23 cellular contexts compared by ENCODE assay signal in the genomic region with DNA sequence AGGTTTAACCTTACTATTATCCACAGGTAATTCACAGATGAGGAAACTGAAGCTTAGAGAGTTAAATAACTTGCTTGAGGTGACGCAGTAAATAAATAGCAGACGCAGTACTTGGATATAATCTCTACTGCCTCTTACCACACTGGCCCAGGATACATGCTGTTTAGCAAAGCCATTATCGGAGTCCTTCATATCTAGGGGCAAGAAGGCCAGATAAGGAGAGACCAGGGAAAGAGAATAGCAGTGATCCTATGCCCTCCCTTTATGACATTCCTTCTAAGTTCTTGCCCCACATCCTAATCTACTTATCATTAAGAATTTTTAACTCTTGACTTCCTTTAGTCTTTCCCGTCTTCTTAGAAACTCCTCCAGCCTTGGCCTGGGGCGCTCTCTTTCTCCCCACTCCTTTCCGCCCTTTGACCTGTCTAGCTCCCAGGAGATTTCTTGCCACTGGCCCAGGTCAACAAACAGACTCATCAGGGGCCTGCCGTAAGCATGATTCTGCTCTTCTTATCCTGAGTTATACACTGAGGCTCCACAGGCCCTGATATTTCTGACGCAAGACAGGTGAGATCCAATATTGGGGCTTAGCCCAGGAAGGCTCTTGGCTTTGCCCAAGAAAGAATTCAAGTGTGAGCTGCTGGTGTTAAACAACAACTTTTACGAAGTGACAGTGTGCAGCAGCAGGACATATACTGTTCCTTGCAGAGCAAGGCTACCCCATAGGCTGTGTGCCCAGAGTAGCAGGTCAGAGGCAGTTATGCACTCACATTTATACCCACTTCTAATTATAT. TPM values are rescaled to one million over a fixed set of nuclear protein-coding genes. Genes with fewer than 3 reads are reported as not detected.
DNase-seq lines count a peak whose midpoint lies in the region; ATAC-seq and TF ChIP-seq lines count a peak whose summit lies in the region.
"Had no signal": no experiment of that assay in that cellular context is flagged by ENCODE, and none has a peak within 500 bp of the region (broad histone marks: within the 10 kb centered on the region; RNA-seq: fewer than 3 reads in every experiment).

No MANE protein-coding gene starts in this region.

- H3K4me1 ChIP-seq in Caco-2 (peaks cover 40% of the 10 kb centered on the region), lower lobe of right lung (peaks cover 5% of the 10 kb centered on the region), colonic mucosa (no peaks in the 10 kb centered on the region)
- H3K4me1 ChIP-seq: body of pancreas, Peyer's patch, psoas muscle had no signal

- peak overlapping the region; percentile 87 for H3K27ac Mint-ChIP-seq in T-helper 2 cell treated with Interferon-gamma antibody and Interleukin-4, amounts not matched to agents 5 μg/mL and 100 μg/mL, for 36 hours
- peak overlapping the region; percentile 38 for H3K27ac Mint-ChIP-seq in Caco-2 (ENCODE audit: unreplicated experiment)
- H3K27ac Mint-ChIP-seq: immature natural killer cell; stimulated activated effector memory CD8-positive, alpha-beta T cell treated with anti-CD3 and anti-CD28 coated beads, Interleukin-12 subunit alpha, Interleukin-12 subunit beta, amount 100 ng/mL, for 72 hours had no signal

- no peaks in the 10 kb centered on the region for H3K27me3 Mint-ChIP-seq in T-helper 2 cell treated with Interferon-gamma antibody and Interleukin-4, amounts not matched to agents 5 μg/mL and 100 μg/mL, for 36 hours (ENCODE audit: low read depth)
- no peaks in the 10 kb centered on the region for H3K27me3 Mint-ChIP-seq in Caco-2 (ENCODE audit: insufficient read depth, unreplicated experiment)

- H3K9me3 Mint-ChIP-seq in T-helper 2 cell treated with Interferon-gamma antibody and Interleukin-4, amounts not matched to agents 5 μg/mL and 100 μg/mL, for 36 hours, result peaks cover 18% of the 10 kb centered on the region
- peaks cover 9% of the 10 kb centered on the region for H3K9me3 Mint-ChIP-seq in Caco-2 (ENCODE audit: unreplicated experiment)
- H3K9me3 Mint-ChIP-seq: immature natural killer cell; stimulated activated effector memory CD8-positive, alpha-beta T cell treated with anti-CD3 and anti-CD28 coated beads, Interleukin-12 subunit alpha, Interleukin-12 subunit beta, amount 100 ng/mL, for 72 hours had no signal

- peak; percentile 2 for DNase-seq in T-helper 2 cell treated with Interferon-gamma antibody and Interleukin-4, amounts not matched to agents 5 μg/mL and 100 μg/mL, for 36 hours (ENCODE audit: low spot score)
- DNase-seq in T-helper 2 cell, result no peak
- DNase-seq in Caco-2, result peak; percentile 86 to 93
- DNase-seq in lower lobe of right lung, result no peak
- DNase-seq in colonic mucosa, result no peak
- no peak for DNase-seq in Kasumi-1 (lab: John Stamatoyannopoulos, UW)
- DNase-seq: 8988T, activated gamma-delta T cell treated with Interleukin-2 at 50 U/mL for 16 hours, body of pancreas, cortex of kidney, DMS79 treated with DMSO at 0.1 percent for 48 hours, immature natural killer cell, NCI-H774, Peyer's patch, psoas muscle, SK-N-SH had no signal

- POLR2A ChIA-PET in Caco-2 (lab: Charles Lee), result no interaction called here

- H3K9me3 ChIP-seq in Caco-2, result no peaks in the 10 kb centered on the region
- peaks cover 9% of the 10 kb centered on the region for H3K9me3 ChIP-seq in KOPT-K1 (ENCODE audit: insufficient read depth, low read length, poor library complexity, severe bottlenecking)
- no peaks in the 10 kb centered on the region for H3K9me3 ChIP-seq in lower lobe of right lung
- H3K9me3 ChIP-seq in colonic mucosa, result no peaks in the 10 kb centered on the region
- H3K9me3 ChIP-seq: body of pancreas, Peyer's patch, psoas muscle, SK-N-SH had no signal

- H3K36me3 Mint-ChIP-seq in T-helper 2 cell treated with Interferon-gamma antibody and Interleukin-4, amounts not matched to agents 5 μg/mL and 100 μg/mL, for 36 hours (ENCODE audit: low read depth), result peaks cover 29% of the 10 kb centered on the region
- no peaks in the 10 kb centered on the region for H3K36me3 Mint-ChIP-seq in Caco-2 (ENCODE audit: insufficient read depth, unreplicated experiment)
- H3K36me3 Mint-ChIP-seq: stimulated activated effector memory CD8-positive, alpha-beta T cell treated with anti-CD3 and anti-CD28 coated beads, Interleukin-12 subunit alpha, Interleukin-12 subunit beta, amount 100 ng/mL, for 72 hours had no signal

- H3K36me3 ChIP-seq in Caco-2 (ENCODE audit: control insufficient read depth, insufficient read depth, low read length) (no peaks in the 10 kb centered on the region), KOPT-K1 (ENCODE audit: insufficient read depth, low read length) (no peaks in the 10 kb centered on the region), lower lobe of right lung (no peaks in the 10 kb centered on the region), colonic mucosa (no peaks in the 10 kb centered on the region)
- H3K36me3 ChIP-seq: Peyer's patch had no signal

- peak overlapping the region; percentile 42 for H3K4me3 Mint-ChIP-seq in T-helper 2 cell treated with Interferon-gamma antibody and Interleukin-4, amounts not matched to agents 5 μg/mL and 100 μg/mL, for 36 hours
- H3K4me3 Mint-ChIP-seq in Caco-2 (ENCODE audit: unreplicated experiment), result peak overlapping the region; percentile 28
- H3K4me3 Mint-ChIP-seq: immature natural killer cell; stimulated activated effector memory CD8-positive, alpha-beta T cell treated with anti-CD3 and anti-CD28 coated beads, Interleukin-12 subunit alpha, Interleukin-12 subunit beta, amount 100 ng/mL, for 72 hours had no signal

- intact Hi-C loops in Caco-2 (cut with micrococcal nuclease; ENCODE audit: unreplicated experiment) (loop anchor here (1.0 to 2.0 kb wide), 4 partner anchors 16 to 40 kb away; no protein-coding TSS in a partner anchor), lower lobe of right lung (cut with DNase I) (no loop called here), colonic mucosa (cut with DNase I) (no loop called here)

- peaks cover 57% of the 10 kb centered on the region for H3K4me1 Mint-ChIP-seq in T-helper 2 cell treated with Interferon-gamma antibody and Interleukin-4, amounts not matched to agents 5 μg/mL and 100 μg/mL, for 36 hours (ENCODE audit: low read depth)
- H3K4me1 Mint-ChIP-seq in Caco-2 (ENCODE audit: low read depth, unreplicated experiment), result peaks cover 23% of the 10 kb centered on the region

- peak; percentile 42 to 45 for ATAC-seq in lower lobe of right lung
- ATAC-seq in HG03457 (IDR thresholded peaks at IDR 0.05; ENCODE audit: unreplicated experiment), result no peak
- ATAC-seq: body of pancreas; HepG2; psoas muscle; stimulated activated effector memory CD8-positive, alpha-beta T cell treated with anti-CD3 and anti-CD28 coated beads, Interleukin-12 subunit alpha, Interleukin-12 subunit beta, amount 100 ng/mL, for 72 hours had no signal

- H3K9ac ChIP-seq in colonic mucosa (ENCODE audit: low read depth in 2 of 2, low read length in 2 of 2), result no peak overlapping the region
- H3K9ac ChIP-seq: SK-N-SH had no signal

- no peaks in the 10 kb centered on the region for H3K27me3 ChIP-seq in Caco-2 (replicated peaks; ENCODE audit: control insufficient read depth, insufficient read depth, low read length)
- H3K27me3 ChIP-seq in lower lobe of right lung (ENCODE audit: low read depth), result no peaks in the 10 kb centered on the region
- H3K27me3 ChIP-seq in colonic mucosa, result no peaks in the 10 kb centered on the region
- H3K27me3 ChIP-seq: body of pancreas, Peyer's patch had no signal

- TF ChIP-seq CTCF in Caco-2 (IDR thresholded peaks at IDR 0.05; ENCODE audit: insufficient read depth in 1 of 2, low read depth in 1 of 2, low read length in 1 of 2, severe bottlenecking in 1 of 2, unreplicated experiment in 1 of 2) (no peak), lower lobe of right lung (IDR thresholded peaks at IDR 0.05) (no peak), colonic mucosa (IDR thresholded peaks at IDR 0.05) (no peak)

- H3K4me3 ChIP-seq in Caco-2 (ENCODE audit: low read depth, low read length) (no peak overlapping the region), lower lobe of right lung (no peak overlapping the region), colonic mucosa (no peak overlapping the region)
- H3K4me3 ChIP-seq: body of pancreas, Peyer's patch, psoas muscle had no signal

- CTCF ChIA-PET in Caco-2 (lab: Charles Lee), result interaction anchor here (0.6 kb wide), 2 partner anchors 16 to 545 kb away, joined by 3 read pairs; no protein-coding TSS in a partner anchor

- H3K27ac ChIP-seq in KOPT-K1 (ENCODE audit: low read depth, low read length, poor library complexity, severe bottlenecking) (peak overlapping the region; percentile 45), lower lobe of right lung (peak overlapping the region; percentile 16), colonic mucosa (no peak overlapping the region)
- H3K27ac ChIP-seq: body of pancreas, C4-2B, psoas muscle had no signal

- no TSS peak for BruUV-seq in Caco-2 (replicated peaks; lab: Mats Ljungman, UMichigan)

RNA-seq across cellular contexts. Expression of a gene that starts 11.5 kb away (rescaled TPM):
- total RNA-seq in Caco-2 (2022), result not detected in 2 replicates
- total RNA-seq in lower lobe of right lung, result 1.4 TPM
- total RNA-seq in colonic mucosa, result 1 to 10 TPM in 1 of 2 donors, under 1 TPM in 1; 0.69 to 1.2 TPM
- total RNA-seq: body of pancreas, epithelial cell of proximal tubule, HepG2, lung microvascular endothelial cell had no signal

RNA-seq across cellular contexts. Expression of a gene that starts 53.3 kb away (rescaled TPM):
- not detected in 2 replicates for total RNA-seq in Caco-2 (2022)
- 26.3 TPM for total RNA-seq in lower lobe of right lung
- total RNA-seq in colonic mucosa, result 1 to 10 TPM; 4.9 to 9.2 TPM
- total RNA-seq: epithelial cell of proximal tubule, HepG2, lung microvascular endothelial cell had no signal

Comparison
In these comparisons a context has a peak if more than half of its experiments do, and no peak if none do; other contexts are left out.
1. DNase-seq: peak in T-helper 2 cell treated with Interferon-gamma antibody and Interleukin-4, amounts not matched to agents 5 μg/mL and 100 μg/mL, for 36 hours (single experiment) and Caco-2 (2 of 2); none in T-helper 2 cell (0 of 5), lower lobe of right lung (single experiment), colonic mucosa (single experiment) and Kasumi-1 (0 of 2).